ENCODE assay signal across 12 cellular contexts in the genomic region with DNA sequence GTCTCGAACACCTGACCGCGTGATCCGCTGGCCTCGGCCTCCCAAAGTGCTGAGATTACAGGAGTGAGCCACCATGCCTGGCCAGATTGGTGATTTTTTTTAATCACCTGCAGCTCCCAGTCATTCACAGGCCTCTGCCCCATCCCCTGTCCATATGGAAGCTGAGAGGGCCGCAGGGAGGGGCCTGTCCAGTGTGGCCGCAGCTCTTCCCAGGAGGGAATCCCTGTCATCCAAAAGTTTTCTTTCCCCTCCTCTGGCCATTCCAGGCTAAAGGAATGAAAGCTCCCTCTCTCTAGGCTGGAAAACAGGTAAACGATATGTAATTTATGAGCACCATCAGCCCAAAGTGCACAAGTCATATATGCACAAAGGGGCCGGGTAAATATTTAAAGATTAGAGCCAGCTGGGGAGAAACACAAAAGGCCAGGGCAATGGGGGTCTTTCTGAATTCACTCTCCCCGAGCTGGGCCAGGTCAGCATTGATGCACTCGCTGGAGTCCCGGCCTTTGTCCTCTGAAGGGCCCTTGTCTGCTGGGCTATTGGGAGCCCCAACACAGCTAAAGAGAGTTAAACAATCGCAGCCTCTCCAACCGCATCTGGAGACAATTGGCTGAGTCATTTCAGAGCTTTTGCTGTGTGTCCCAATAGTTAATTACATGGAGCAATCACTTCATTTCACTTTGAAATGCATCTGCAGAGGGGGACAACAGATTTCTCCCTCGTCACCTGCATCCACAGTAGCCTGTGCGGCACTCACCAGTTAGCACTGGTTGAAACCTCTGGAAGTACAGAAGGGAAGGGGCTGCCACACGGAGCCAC. TPM values are rescaled to one million over a fixed set of nuclear protein-coding genes. Genes with fewer than 3 reads are reported as not detected.
DNase-seq lines count a peak whose midpoint lies in the region; ATAC-seq, FAIRE-seq and TF ChIP-seq lines count a peak whose summit lies in the region.
"Had no signal": no experiment of that assay in that cellular context is flagged by ENCODE, and none has a peak within 500 bp of the region (broad histone marks: within the 10 kb centered on the region; RNA-seq: fewer than 3 reads in every experiment).

No MANE protein-coding gene starts in this region.

- H4K20me1 ChIP-seq in endothelial cell of umbilical vein (replicated peaks; ENCODE audit: control insufficient read depth, extremely low read depth, insufficient read depth, low read length) (no peaks in the 10 kb centered on the region), SK-N-SH (ENCODE audit: insufficient read depth) (no peaks in the 10 kb centered on the region)

- TF ChIP-seq RAD21 in SK-N-SH (IDR thresholded peaks at IDR 0.05; ENCODE audit: low read length): no peak

- H3K79me2 ChIP-seq in endothelial cell of umbilical vein (ENCODE audit: control insufficient read depth, insufficient read depth, low read length) (peaks cover 3% of the 10 kb centered on the region), SK-N-SH (ENCODE audit: insufficient read depth) (peaks cover 3% of the 10 kb centered on the region)

- no peaks in the 10 kb centered on the region for H3K9me1 ChIP-seq in endothelial cell of umbilical vein (replicated peaks; ENCODE audit: control insufficient read depth, extremely low read depth, insufficient read depth, low read length)

- dilution Hi-C loops in endothelial cell of umbilical vein (cut with MboI; ENCODE audit: extremely low pct_ligation_motif_present, low sequenced_read_pairs): no loop called here

- 70 to 79% methylated on average over 6 to 9 of the region's 17 CpGs for WGBS in gastroesophageal sphincter (ENCODE audit: low coverage in 1 of 2), 2 donors
- WGBS in SK-N-SH (ENCODE audit: low lambda C conversion rate): 77% methylated on average over 17 of the region's 17 CpGs

- no peak for ATAC-seq in gastroesophageal sphincter
- ATAC-seq: mucosa of descending colon; stimulated activated memory B cell treated with anti-CD40 and anti-IgM and Interleukin-4, amounts not matched to agents 10 μg/mL and 1 μg/mL and 100 μg/mL, for 72 hours had no signal

- H3K36me3 ChIP-seq in endothelial cell of umbilical vein (ENCODE audit: control insufficient read depth in 2 of 2, extremely low read depth in 1 of 2, insufficient read depth in 2 of 2, low read length in 2 of 2) (no peaks in the 10 kb centered on the region), gastroesophageal sphincter (no peaks in the 10 kb centered on the region), SK-N-SH (replicated peaks in 1 of 2; ENCODE audit: control insufficient read depth in 1 of 2, insufficient read depth in 2 of 2, low read length in 1 of 2) (no peaks in the 10 kb centered on the region)

- H3K4me3 ChIP-seq in endothelial cell of umbilical vein (replicated peaks in 1 of 3; ENCODE audit: insufficient read depth in 1 of 3, low read depth in 1 of 3, low read length in 3 of 3) (no peak overlapping the region), gastroesophageal sphincter (no peak overlapping the region), SK-N-SH (ENCODE audit: low read depth in 2 of 2, low read length in 1 of 2) (no peak overlapping the region)
- H3K4me3 ChIP-seq: mucosa of descending colon had no signal

- no peaks in the 10 kb centered on the region for H3K9me2 ChIP-seq in SK-N-SH

- no peaks in the 10 kb centered on the region for H3F3A ChIP-seq in SK-N-SH (replicated peaks; ENCODE audit: insufficient read depth)

- H3K9me3 ChIP-seq in endothelial cell of umbilical vein (replicated peaks; ENCODE audit: control insufficient read depth, insufficient read depth, low read length) (no peaks in the 10 kb centered on the region), gastroesophageal sphincter (no peaks in the 10 kb centered on the region), SK-N-SH (no peaks in the 10 kb centered on the region)
- H3K9me3 ChIP-seq: mucosa of descending colon had no signal

- peaks cover 2% of the 10 kb centered on the region for H3K4me1 ChIP-seq in endothelial cell of umbilical vein (ENCODE audit: control insufficient read depth, extremely low read depth, insufficient read depth, low read length)
- peaks cover 0 to 29% (median 12%) of the 10 kb centered on the region in 3 donors for H3K4me1 ChIP-seq in gastroesophageal sphincter
- H3K4me1 ChIP-seq in SK-N-SH (ENCODE audit: control insufficient read depth in 1 of 2, insufficient read depth in 2 of 2, low read depth in 1 of 2, low read length in 1 of 2): peaks cover 0 to under 1% of the 10 kb centered on the region in 2 experiments; a peak in 1 of 4 replicates

- H3K9ac ChIP-seq in endothelial cell of umbilical vein (replicated peaks; ENCODE audit: extremely low read depth, insufficient read depth, low read length) (no peak overlapping the region), SK-N-SH (no peak overlapping the region)

- peak; percentile 28 for FAIRE-seq in endothelial cell of umbilical vein (lab: Jason Lieb, UNC)

- H3K27me3 ChIP-seq in endothelial cell of umbilical vein (ENCODE audit: control insufficient read depth in 2 of 2, insufficient read depth in 2 of 2, low read length in 2 of 2) (peaks cover 41 to 50% of the 10 kb centered on the region in 2 experiments), gastroesophageal sphincter (peaks cover 69% of the 10 kb centered on the region), SK-N-SH (ENCODE audit: insufficient read depth) (no peaks in the 10 kb centered on the region)

- POLR2A ChIA-PET in endothelial cell of umbilical vein (lab: Charles Lee): no interaction called here
- POLR2A ChIA-PET in SK-N-SH (lab: Yijun Ruan, JAX): no interaction called here

- TF ChIP-seq POLR2A in endothelial cell of umbilical vein (IDR thresholded peaks at IDR 0.05; ENCODE audit: low read depth, low read length) (no peak), gastroesophageal sphincter (IDR thresholded peaks at IDR 0.05) (no peak)

- TF ChIP-seq CTCF in endothelial cell of umbilical vein (IDR thresholded peaks at IDR 0.05; ENCODE audit: extremely low read depth in 1 of 2, insufficient read depth in 1 of 2, low read depth in 1 of 2, low read length in 2 of 2) (no peak), gastroesophageal sphincter (IDR thresholded peaks at IDR 0.05) (no peak), SK-N-SH (IDR thresholded peaks at IDR 0.05) (no peak)

- peak; percentile 56 for DNase-seq in DMS79 treated with DMSO at 0.1 percent for 48 hours (lab: John Stamatoyannopoulos, UW)
- peak; percentile 24 for DNase-seq in NCI-H1436 treated with DMSO at 0.1 percent for 48 hours (lab: John Stamatoyannopoulos, UW)
- no peak for DNase-seq in endothelial cell of umbilical vein (ENCODE audit: low read depth, low spot score)
- no peak for DNase-seq in SK-N-SH
- DNase-seq in amniotic stem cell (lab: John Stamatoyannopoulos, UW): no peak
- DNase-seq: activated T-cell treated with anti-CD3 and anti-CD28 coated beads, Interleukin-2, amount 50 U/mL, for 1 hour; CD4-positive, CD25-positive, alpha-beta regulatory T cell; mucosa of descending colon; NCI-H526 treated with DMSO at 0.1 percent for 48 hours had no signal

- CTCF ChIA-PET in endothelial cell of umbilical vein (lab: Charles Lee): interaction anchor here (1.0 to 3.3 kb wide), 5 partner anchors 34 to 206 kb away, joined by 3 to 27 read pairs (median 4); a partner anchor contains a TSS
- CTCF ChIA-PET in SK-N-SH (lab: Yijun Ruan, JAX): interaction anchor here (0.6 to 5.5 kb wide), 9 partner anchors 7 to 387 kb away, joined by 3 to 45 read pairs (median 4); no protein-coding TSS in a partner anchor

- no peak for TF ChIP-seq EP300 in gastroesophageal sphincter (IDR thresholded peaks at IDR 0.05)
- TF ChIP-seq EP300 in SK-N-SH (IDR thresholded peaks at IDR 0.05; ENCODE audit: borderline replicate concordance in 1 of 2, low read depth in 1 of 2, low read length in 1 of 2): no peak

- H2AFZ ChIP-seq in endothelial cell of umbilical vein (ENCODE audit: low read depth, low read length): no peak overlapping the region
- no peak overlapping the region for H2AFZ ChIP-seq in SK-N-SH (ENCODE audit: low read depth)

- BruUV-seq in endothelial cell of umbilical vein (replicated peaks; lab: Mats Ljungman, UMichigan): no TSS peak

- intact Hi-C loops in endothelial cell of umbilical vein (cut with micrococcal nuclease): loop anchor here (2.0 to 5.0 kb wide), 2 partner anchors 181 to 182 kb away; a partner anchor contains a TSS

- H3K4me2 ChIP-seq in endothelial cell of umbilical vein (ENCODE audit: insufficient read depth, low read length): no peak overlapping the region
- no peak overlapping the region for H3K4me2 ChIP-seq in SK-N-SH

- H3K27ac ChIP-seq in endothelial cell of umbilical vein (ENCODE audit: insufficient read depth, low read depth, low read length) (no peak overlapping the region), gastroesophageal sphincter (no peak overlapping the region), SK-N-SH (ENCODE audit: low read depth in 2 of 2, low read length in 1 of 2) (no peak overlapping the region)

RNA-seq across cellular contexts. Expression of a gene that starts 3.8 kb away (rescaled TPM):
- not detected in 2 replicates for total RNA-seq in endothelial cell of umbilical vein
- polyA plus RNA-seq in endothelial cell of umbilical vein: not detected in 2 replicates
- polyA plus RNA-seq in endothelial cell of umbilical vein (2011; cell fraction: cytosol; rRNA removed): not detected in 2 replicates
- polyA plus RNA-seq in endothelial cell of umbilical vein (2011; cell fraction: nucleus; rRNA removed): not detected in 2 replicates
- not detected in 2 replicates for polyA plus RNA-seq in endothelial cell of umbilical vein (2012)
- polyA minus RNA-seq in endothelial cell of umbilical vein: not detected in 2 replicates
- not detected for polyA minus RNA-seq in endothelial cell of umbilical vein (2011; cell fraction: cytosol; rRNA and poly(A)+ RNA removed)
- polyA minus RNA-seq in endothelial cell of umbilical vein (2011; cell fraction: nucleus; rRNA and poly(A)+ RNA removed): not detected in 2 replicates
- not detected for total RNA-seq in gastroesophageal sphincter
- not detected in 2 replicates for polyA plus RNA-seq in SK-N-SH (2012; rRNA removed)
- polyA plus RNA-seq in SK-N-SH (2012; cell fraction: cytosol; rRNA removed): not detected in 2 replicates
- polyA plus RNA-seq in SK-N-SH (2012; cell fraction: nucleus; rRNA removed): not detected in 2 replicates
- total RNA-seq: CD4-positive, CD25-positive, alpha-beta regulatory T cell; mucosa of descending colon; skeletal muscle tissue had no signal
- polyA plus RNA-seq: CD4-positive, CD25-positive, alpha-beta regulatory T cell had no signal

RNA-seq across cellular contexts. Expression of a gene that starts 4.4 kb away (rescaled TPM):
- 66.4 and 66.5 TPM in 2 replicates for total RNA-seq in endothelial cell of umbilical vein
- 35.5 and 39.2 TPM in 2 replicates for polyA plus RNA-seq in endothelial cell of umbilical vein
- 35.0 and 38.0 TPM in 2 replicates for polyA plus RNA-seq in endothelial cell of umbilical vein (2011; cell fraction: cytosol; rRNA removed)
- polyA plus RNA-seq in endothelial cell of umbilical vein (2011; cell fraction: nucleus; rRNA removed): 15.3 and 20.9 TPM in 2 replicates
- polyA plus RNA-seq in endothelial cell of umbilical vein (2012): 36.2 and 57.3 TPM in 2 replicates
- 62.1 and 66.7 TPM in 2 replicates for polyA minus RNA-seq in endothelial cell of umbilical vein
- 68.8 TPM for polyA minus RNA-seq in endothelial cell of umbilical vein (2011; cell fraction: cytosol; rRNA and poly(A)+ RNA removed)
- polyA minus RNA-seq in endothelial cell of umbilical vein (2011; cell fraction: nucleus; rRNA and poly(A)+ RNA removed): 10.9 and 12.2 TPM in 2 replicates
- total RNA-seq in gastroesophageal sphincter: 10 to 100 TPM; 53.4 to 91.3 (median 85.0) TPM
- polyA plus RNA-seq in SK-N-SH (2012; rRNA removed): 40.2 and 43.7 TPM in 2 replicates
- 41.9 and 51.0 TPM in 2 replicates for polyA plus RNA-seq in SK-N-SH (2012; cell fraction: cytosol; rRNA removed)
- polyA plus RNA-seq in SK-N-SH (2012; cell fraction: nucleus; rRNA removed): 16.5 and 21.6 TPM in 2 replicates

RNA-seq across cellular contexts. Expression of a gene that starts 20.7 kb away (rescaled TPM):
- 2.8 and 3.1 TPM in 2 replicates for total RNA-seq in endothelial cell of umbilical vein
- 3.9 and 4.0 TPM in 2 replicates for polyA plus RNA-seq in endothelial cell of umbilical vein
- polyA plus RNA-seq in endothelial cell of umbilical vein (2011; cell fraction: cytosol; rRNA removed): 2.0 and 2.5 TPM in 2 replicates
- 4.2 and 4.4 TPM in 2 replicates for polyA plus RNA-seq in endothelial cell of umbilical vein (2011; cell fraction: nucleus; rRNA removed)
- polyA plus RNA-seq in endothelial cell of umbilical vein (2012): 3.1 and 4.7 TPM in 2 replicates
- polyA minus RNA-seq in endothelial cell of umbilical vein: 2.7 and 4.2 TPM in 2 replicates
- 4.0 TPM for polyA minus RNA-seq in endothelial cell of umbilical vein (2011; cell fraction: cytosol; rRNA and poly(A)+ RNA removed)
- polyA minus RNA-seq in endothelial cell of umbilical vein (2011; cell fraction: nucleus; rRNA and poly(A)+ RNA removed): 1.2 and 3.0 TPM in 2 replicates
- total RNA-seq in gastroesophageal sphincter: 1 to 10 TPM; 2.6 to 8.9 (median 6.2) TPM
- polyA plus RNA-seq in SK-N-SH (2012; rRNA removed): 5.2 and 6.6 TPM in 2 replicates
- 2.3 and 4.2 TPM in 2 replicates for polyA plus RNA-seq in SK-N-SH (2012; cell fraction: cytosol; rRNA removed)
- 13.1 and 18.0 TPM in 2 replicates for polyA plus RNA-seq in SK-N-SH (2012; cell fraction: nucleus; rRNA removed)
- polyA plus RNA-seq: CD4-positive, CD25-positive, alpha-beta regulatory T cell had no signal

RNA-seq across cellular contexts. Expression of a gene that starts 34.2 kb away (rescaled TPM):
- total RNA-seq in endothelial cell of umbilical vein (2.4 and 8.2 TPM in 2 replicates), gastroesophageal sphincter (10 to 100 TPM in 3 of 4 donors, 1 to 10 TPM in 1; 3.0 to 34.1 (median 18.3) TPM)
- polyA plus RNA-seq in endothelial cell of umbilical vein (3.2 and 9.6 TPM in 2 replicates), SK-N-SH (2012; rRNA removed) (19.2 and 25.4 TPM in 2 replicates)
- polyA plus RNA-seq in endothelial cell of umbilical vein (2011; cell fraction: cytosol; rRNA removed): 1.0 and 1.4 TPM in 2 replicates
- 26.1 and 37.3 TPM in 2 replicates for polyA plus RNA-seq in endothelial cell of umbilical vein (2011; cell fraction: nucleus; rRNA removed)
- polyA plus RNA-seq in endothelial cell of umbilical vein (2012): 4.9 and 6.1 TPM in 2 replicates
- polyA minus RNA-seq in endothelial cell of umbilical vein: 3.3 and 3.7 TPM in 2 replicates
- 7.6 TPM for polyA minus RNA-seq in endothelial cell of umbilical vein (2011; cell fraction: cytosol; rRNA and poly(A)+ RNA removed)
- polyA minus RNA-seq in endothelial cell of umbilical vein (2011; cell fraction: nucleus; rRNA and poly(A)+ RNA removed): 4.1 and 7.0 TPM in 2 replicates
- polyA plus RNA-seq in SK-N-SH (2012; cell fraction: cytosol; rRNA removed): 2.5 and 4.0 TPM in 2 replicates
- 134 and 388 TPM in 2 replicates for polyA plus RNA-seq in SK-N-SH (2012; cell fraction: nucleus; rRNA removed)

RNA-seq across cellular contexts. Expression of a gene that starts 40.8 kb away (rescaled TPM):
- total RNA-seq in endothelial cell of umbilical vein (343 and 372 TPM in 2 replicates), gastroesophageal sphincter (100 to 1,000 TPM; 126 to 281 (median 227) TPM)
- polyA plus RNA-seq in endothelial cell of umbilical vein (52.2 and 71.2 TPM in 2 replicates), SK-N-SH (2012; rRNA removed) (140 and 151 TPM in 2 replicates)
- 202 and 204 TPM in 2 replicates for polyA plus RNA-seq in endothelial cell of umbilical vein (2011; cell fraction: cytosol; rRNA removed)
- polyA plus RNA-seq in endothelial cell of umbilical vein (2011; cell fraction: nucleus; rRNA removed): 46.2 and 77.5 TPM in 2 replicates
- polyA plus RNA-seq in endothelial cell of umbilical vein (2012): 955 and 1,170 TPM in 2 replicates
- 30.2 and 35.8 TPM in 2 replicates for polyA minus RNA-seq in endothelial cell of umbilical vein
- polyA minus RNA-seq in endothelial cell of umbilical vein (2011; cell fraction: cytosol; rRNA and poly(A)+ RNA removed): 58.0 TPM
- 26.7 and 34.6 TPM in 2 replicates for polyA minus RNA-seq in endothelial cell of umbilical vein (2011; cell fraction: nucleus; rRNA and poly(A)+ RNA removed)
- 216 and 367 TPM in 2 replicates for polyA plus RNA-seq in SK-N-SH (2012; cell fraction: cytosol; rRNA removed)
- polyA plus RNA-seq in SK-N-SH (2012; cell fraction: nucleus; rRNA removed): 37.2 and 61.3 TPM in 2 replicates

Comparison
In these comparisons a context has a peak if more than half of its experiments do, and no peak if none do; other contexts are left out.
1. DNase-seq: peak in DMS79 treated with DMSO at 0.1 percent for 48 hours (single experiment) and NCI-H1436 treated with DMSO at 0.1 percent for 48 hours (single experiment); none in endothelial cell of umbilical vein (single experiment), SK-N-SH (single experiment) and amniotic stem cell (single experiment).